26 cellular contexts compared by ENCODE assay signal in the genomic region with DNA sequence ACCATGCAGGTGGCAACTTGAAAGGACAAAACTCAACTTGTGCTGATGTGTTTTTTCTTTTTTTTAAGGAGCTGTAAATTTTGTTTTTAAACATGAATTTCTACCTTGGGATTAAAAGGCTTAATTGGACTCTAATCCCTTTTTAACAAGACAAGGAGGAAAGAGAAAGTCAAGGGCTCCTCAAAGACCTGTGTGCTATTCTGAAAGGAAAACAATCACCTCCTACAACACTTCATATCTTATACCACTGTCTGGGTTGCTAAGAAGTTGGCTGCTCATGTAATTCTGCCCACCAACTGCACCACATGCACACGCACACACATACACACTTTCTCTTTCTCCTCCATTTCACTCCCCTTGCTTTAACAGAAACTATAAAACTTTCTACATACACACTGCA.
"Had no signal": no experiment of that assay in that cellular context is flagged by ENCODE, and none has a peak within 500 bp of the region (broad histone marks: within the 10 kb centered on the region; RNA-seq: fewer than 3 reads in every experiment).

No MANE protein-coding gene starts in this region.

- H3K27me3 ChIP-seq: left lung, ovary, stomach, testis, thyroid gland, transverse colon, upper lobe of left lung, vagina had no signal

- H3K4me3 ChIP-seq: left lung, lung, ovary, skin epidermis, stomach, testis, thyroid gland, transverse colon, upper lobe of left lung, vagina had no signal

- DNase-seq: hippocampal formation; kidney; left colon; left lung; mesendoderm; naive B cell; natural killer cell; ovary; right cardiac atrium; stimulated activated CD4-positive, alpha-beta T cell treated with anti-CD3 and anti-CD28 coated beads, Interleukin-12 subunit alpha, Interleukin-12 subunit beta, amount 100 ng/mL, for 4 hours; stimulated activated CD4-positive, alpha-beta T cell treated with anti-CD3 and anti-CD28 coated beads, Interleukin-15, amount 100 ng/mL, for 24 hours; stimulated activated CD4-positive, alpha-beta T cell treated with anti-CD3 and anti-CD28 coated beads, Interleukin-2, amount 100 ng/mL, for 24 hours; stimulated activated CD4-positive, alpha-beta T cell treated with anti-CD3 and anti-CD28 coated beads, Interleukin-4, amount 100 ng/mL, for 1 hour; stimulated activated naive B cell treated with anti-CD40 and anti-IgM and Interleukin-4, amounts not matched to agents 10 μg/mL and 1 μg/mL and 100 μg/mL, for 72 hours; stimulated activated naive CD8-positive, alpha-beta T cell treated with anti-CD3 and anti-CD28 coated beads, Interleukin-15, Interleukin-2, amounts not matched to agents 100 U/mL and 50 U/mL, for 24 hours; stomach; testis; thyroid gland; transverse colon; upper lobe of left lung had no signal

- H3K27ac ChIP-seq: left lung, ovary, skin epidermis, stomach, testis, thyroid gland, transverse colon, upper lobe of left lung, vagina had no signal

- H3K4me1 ChIP-seq: left lung, stomach, testis, transverse colon, upper lobe of left lung, vagina had no signal

- H3K4me3 Mint-ChIP-seq: mesothelial cell of epicardium; naive B cell; natural killer cell; stimulated activated naive B cell treated with anti-CD40 and anti-IgM and Interleukin-4, amounts not matched to agents 10 μg/mL and 1 μg/mL and 100 μg/mL, for 72 hours had no signal

- H3K9me3 ChIP-seq: left lung, ovary, stomach, testis, thyroid gland, transverse colon, upper lobe of left lung, vagina had no signal

- ATAC-seq: left colon; left lung; right cardiac atrium; sciatic nerve; stimulated activated naive B cell treated with anti-CD40 and anti-IgM and Interleukin-4, amounts not matched to agents 10 μg/mL and 1 μg/mL and 100 μg/mL, for 72 hours; stimulated activated naive CD8-positive, alpha-beta T cell treated with anti-CD3 and anti-CD28 coated beads, Interleukin-15, Interleukin-2, amounts not matched to agents 100 U/mL and 50 U/mL, for 24 hours had no signal

- H3K36me3 Mint-ChIP-seq: naive B cell; natural killer cell; stimulated activated naive B cell treated with anti-CD40 and anti-IgM and Interleukin-4, amounts not matched to agents 10 μg/mL and 1 μg/mL and 100 μg/mL, for 72 hours had no signal

- H3K36me3 ChIP-seq: left lung, ovary, thyroid gland, upper lobe of left lung, vagina had no signal

- H3K4me1 Mint-ChIP-seq: mesothelial cell of epicardium, naive B cell, natural killer cell had no signal

- H3K27me3 Mint-ChIP-seq: progenitor cell of endocrine pancreas had no signal

- H3K27ac Mint-ChIP-seq: mesothelial cell of epicardium; naive B cell; natural killer cell; progenitor cell of endocrine pancreas; stimulated activated naive B cell treated with anti-CD40 and anti-IgM and Interleukin-4, amounts not matched to agents 10 μg/mL and 1 μg/mL and 100 μg/mL, for 72 hours had no signal
